20 cellular contexts compared by ENCODE assay signal in genomic region chrX:81779701-81780100, GRCh38.
DNase-seq lines count a peak whose midpoint lies in the region; ATAC-seq, FAIRE-seq and TF ChIP-seq lines count a peak whose summit lies in the region.
"Had no signal": no experiment of that assay in that cellular context is flagged by ENCODE, and none has a peak within 500 bp of the region (broad histone marks: within the 10 kb centered on the region; RNA-seq: fewer than 3 reads in every experiment).

No MANE protein-coding gene starts in this region.

- H3K4me3 ChIP-seq in PC-3 (ENCODE audit: low read length) (no peak overlapping the region), bronchial epithelial cell (ENCODE audit: low read depth, low read length) (no peak overlapping the region), neural cell (ENCODE audit: low read length) (no peak overlapping the region), colonic mucosa (no peak overlapping the region)
- H3K4me3 ChIP-seq: GM23248, HAP-1 had no signal

- H3K36me3 Mint-ChIP-seq in activated T-helper 2 cell treated with anti-CD3 and anti-CD28 coated beads, Interferon-gamma antibody, Interleukin-2, Interleukin-4, amounts not matched to agents 10 μg/mL and 5 μg/mL and 100 μg/mL, durations not matched to agents 14 hours and 24 hours and 36 hours (ENCODE audit: low read depth) = no peaks in the 10 kb centered on the region
- H3K36me3 Mint-ChIP-seq: CD4-positive, CD25-positive, alpha-beta regulatory T cell; CD8-positive, alpha-beta memory T cell had no signal

- CTCF ChIA-PET in PC-3 (lab: Charles Lee) = no interaction called here

- peaks cover 8% of the 10 kb centered on the region for H3K9me3 Mint-ChIP-seq in activated T-helper 2 cell treated with anti-CD3 and anti-CD28 coated beads, Interferon-gamma antibody, Interleukin-2, Interleukin-4, amounts not matched to agents 10 μg/mL and 5 μg/mL and 100 μg/mL, durations not matched to agents 14 hours and 24 hours and 36 hours

- H3F3A ChIP-seq in PC-3 (ENCODE audit: low read length, unreplicated experiment) (no peaks in the 10 kb centered on the region), neural cell (ENCODE audit: insufficient read depth, low read length, poor library complexity, severe bottlenecking) (no peaks in the 10 kb centered on the region)

- H3K9me3 ChIP-seq in PC-3 (ENCODE audit: low read length) (no peaks in the 10 kb centered on the region), neural cell (ENCODE audit: low read length) (no peaks in the 10 kb centered on the region), colonic mucosa (no peaks in the 10 kb centered on the region)
- H3K9me3 ChIP-seq: BE2C, HAP-1 had no signal

- no peaks in the 10 kb centered on the region for H3K79me2 ChIP-seq in PC-3 (ENCODE audit: low read length)
- H3K79me2 ChIP-seq in neural cell (replicated peaks; ENCODE audit: insufficient read depth, low read length) = no peaks in the 10 kb centered on the region

- H3K27me3 ChIP-seq in PC-3 (ENCODE audit: low read length) = no peaks in the 10 kb centered on the region
- no peaks in the 10 kb centered on the region for H3K27me3 ChIP-seq in bronchial epithelial cell (ENCODE audit: control insufficient read depth, insufficient read depth, low read length)
- H3K27me3 ChIP-seq in neural cell (ENCODE audit: insufficient read depth, low read depth, low read length) = no peaks in the 10 kb centered on the region
- H3K27me3 ChIP-seq in colonic mucosa = no peaks in the 10 kb centered on the region
- H3K27me3 ChIP-seq: BE2C had no signal

- DNase-seq in PC-3 (peak; percentile 37), bronchial epithelial cell (ENCODE audit: low read depth) (peak; percentile 0), T1000 (lab: John Stamatoyannopoulos, UW) (no peak), colonic mucosa (no peak)
- DNase-seq in activated T-helper 2 cell treated with anti-CD3 and anti-CD28 coated beads, Interferon-gamma antibody, Interleukin-2, Interleukin-4, amounts not matched to agents 10 μg/mL and 5 μg/mL and 100 μg/mL, durations not matched to agents 14 hours and 24 hours and 36 hours (ENCODE audit: low spot score) = no peak
- DNase-seq: ACHN; BE2C; C1 segment of cervical spinal cord; CD4-positive, CD25-positive, alpha-beta regulatory T cell; CD8-positive, alpha-beta memory T cell; COR-L47; DMS 273 treated with DMSO at 0.1 percent for 48 hours; GM23248 had no signal

- H3K27me3 Mint-ChIP-seq in activated T-helper 2 cell treated with anti-CD3 and anti-CD28 coated beads, Interferon-gamma antibody, Interleukin-2, Interleukin-4, amounts not matched to agents 10 μg/mL and 5 μg/mL and 100 μg/mL, durations not matched to agents 14 hours and 24 hours and 36 hours (ENCODE audit: low read depth) = no peaks in the 10 kb centered on the region
- H3K27me3 Mint-ChIP-seq: CD4-positive, CD25-positive, alpha-beta regulatory T cell had no signal

- H3K9me2 ChIP-seq in PC-3 (replicated peaks; ENCODE audit: low read length) (no peaks in the 10 kb centered on the region), neural cell (ENCODE audit: insufficient read depth, low read length) (no peaks in the 10 kb centered on the region)

- H3K4me2 ChIP-seq in PC-3 (ENCODE audit: low read length) (no peak overlapping the region), neural cell (ENCODE audit: low read length) (no peak overlapping the region)

- no peak overlapping the region for H2AFZ ChIP-seq in PC-3 (ENCODE audit: low read length)
- H2AFZ ChIP-seq in neural cell (ENCODE audit: low read depth, low read length) = no peak overlapping the region
- H2AFZ ChIP-seq: GM23248 had no signal

- H3K9ac ChIP-seq in PC-3 (ENCODE audit: low read length) = no peak overlapping the region
- no peak overlapping the region for H3K9ac ChIP-seq in neural cell (ENCODE audit: low read length)
- H3K9ac ChIP-seq in colonic mucosa (ENCODE audit: low read depth in 2 of 2, low read length in 2 of 2) = no peak overlapping the region
- H3K9ac ChIP-seq: GM23248 had no signal

- ATAC-seq in PC-3 (peak; percentile 67), GM19397 (IDR thresholded peaks at IDR 0.05; ENCODE audit: unreplicated experiment) (no peak)

- H3K36me3 ChIP-seq in PC-3 (ENCODE audit: low read depth, low read length) (no peaks in the 10 kb centered on the region), bronchial epithelial cell (ENCODE audit: control insufficient read depth, insufficient read depth, low read length) (no peaks in the 10 kb centered on the region), neural cell (ENCODE audit: insufficient read depth, low read length) (no peaks in the 10 kb centered on the region), colonic mucosa (no peaks in the 10 kb centered on the region)
- H3K36me3 ChIP-seq: BE2C, HAP-1 had no signal

- TF ChIP-seq EP300 in neural cell (conservative IDR thresholded peaks at IDR 0.05; ENCODE audit: poor library complexity, severe bottlenecking) = no peak

- H3K4me3 Mint-ChIP-seq in activated T-helper 2 cell treated with anti-CD3 and anti-CD28 coated beads, Interferon-gamma antibody, Interleukin-2, Interleukin-4, amounts not matched to agents 10 μg/mL and 5 μg/mL and 100 μg/mL, durations not matched to agents 14 hours and 24 hours and 36 hours (ENCODE audit: low read depth) = no peak overlapping the region
- H3K4me3 Mint-ChIP-seq: CD4-positive, CD25-positive, alpha-beta regulatory T cell; CD8-positive, alpha-beta memory T cell had no signal

- H3K27ac ChIP-seq in PC-3 (ENCODE audit: low read length) (no peak overlapping the region), neural cell (ENCODE audit: low read length) (no peak overlapping the region), colonic mucosa (no peak overlapping the region)
- H3K27ac ChIP-seq: GM23248 had no signal

- H4K20me1 ChIP-seq in PC-3 (ENCODE audit: low read length) (no peaks in the 10 kb centered on the region), neural cell (ENCODE audit: insufficient read depth) (no peaks in the 10 kb centered on the region)

- no peak for TF ChIP-seq RAD21 in neural cell (conservative IDR thresholded peaks at IDR 0.05)

- no peak for TF ChIP-seq CTCF in PC-3 (conservative IDR thresholded peaks at IDR 0.05; ENCODE audit: low read depth, low read length)
- TF ChIP-seq CTCF in bronchial epithelial cell (IDR thresholded peaks at IDR 0.05; ENCODE audit: insufficient read depth, low read length, severe bottlenecking) = no peak
- TF ChIP-seq CTCF in neural cell (IDR thresholded peaks at IDR 0.05; ENCODE audit: poor library complexity, severe bottlenecking) = no peak
- no peak for TF ChIP-seq CTCF in colonic mucosa (IDR thresholded peaks at IDR 0.05)

- no TSS peak for BruUV-seq in PC-3 (replicated peaks; lab: Mats Ljungman, UMichigan)

- intact Hi-C loops in PC-3 (cut with micrococcal nuclease) = no loop called here
- intact Hi-C loops in activated T-helper 2 cell treated with anti-CD3 and anti-CD28 coated beads, Interferon-gamma antibody, Interleukin-2, Interleukin-4, amounts not matched to agents 10 μg/mL and 5 μg/mL and 100 μg/mL, durations not matched to agents 14 hours and 24 hours and 36 hours (cut with micrococcal nuclease) = no loop called here
- intact Hi-C loops in colonic mucosa (cut with DNase I) = no loop called here

- POLR2A ChIA-PET in PC-3 (lab: Charles Lee; ENCODE audit: unreplicated experiment) = no interaction called here

- H3K4me1 ChIP-seq in PC-3 (ENCODE audit: insufficient read depth, low read length) (peaks cover 3% of the 10 kb centered on the region; the same call in 1 of the 2 replicates), colonic mucosa (no peaks in the 10 kb centered on the region)
- H3K4me1 ChIP-seq: BE2C, HAP-1 had no signal

- FAIRE-seq in bronchial epithelial cell (lab: Jason Lieb, UNC) = no peak
- FAIRE-seq: A204.1, G401.6, GM12891, GM19239 had no signal

- no peak overlapping the region for H3K27ac Mint-ChIP-seq in activated T-helper 2 cell treated with anti-CD3 and anti-CD28 coated beads, Interferon-gamma antibody, Interleukin-2, Interleukin-4, amounts not matched to agents 10 μg/mL and 5 μg/mL and 100 μg/mL, durations not matched to agents 14 hours and 24 hours and 36 hours
- H3K27ac Mint-ChIP-seq: CD4-positive, CD25-positive, alpha-beta regulatory T cell; CD8-positive, alpha-beta memory T cell had no signal

- no peaks in the 10 kb centered on the region for H3K4me1 Mint-ChIP-seq in activated T-helper 2 cell treated with anti-CD3 and anti-CD28 coated beads, Interferon-gamma antibody, Interleukin-2, Interleukin-4, amounts not matched to agents 10 μg/mL and 5 μg/mL and 100 μg/mL, durations not matched to agents 14 hours and 24 hours and 36 hours (ENCODE audit: low read depth)
- H3K4me1 Mint-ChIP-seq: CD4-positive, CD25-positive, alpha-beta regulatory T cell; CD8-positive, alpha-beta memory T cell had no signal

TF ChIP-seq in neural cell, 6 proteins besides CTCF, POLR2A, EP300 and RAD21:
- TF ChIP-seq REST (IDR thresholded peaks at IDR 0.05; ENCODE audit: borderline replicate concordance) (peak; percentile 25), SMC3 (conservative IDR thresholded peaks at IDR 0.05; ENCODE audit: poor library complexity) (no peak), TAF1 (IDR thresholded peaks at IDR 0.05; ENCODE audit: low read depth) (no peak), POLR2AphosphoS5 (IDR thresholded peaks at IDR 0.05) (peak; percentile 44), MXI1 (conservative IDR thresholded peaks at IDR 0.05; ENCODE audit: poor library complexity, severe bottlenecking) (no peak), EZH2 (IDR thresholded peaks at IDR 0.05; ENCODE audit: borderline replicate concordance, insufficient read depth, low read length, poor library complexity, severe bottlenecking) (no peak)

Comparison
In these comparisons a context has a peak if more than half of its experiments do, and no peak if none do; other contexts are left out.
1. DNase-seq: peak in PC-3 (single experiment) and bronchial epithelial cell (single experiment); none in activated T-helper 2 cell treated with anti-CD3 and anti-CD28 coated beads, Interferon-gamma antibody, Interleukin-2, Interleukin-4, amounts not matched to agents 10 μg/mL and 5 μg/mL and 100 μg/mL, durations not matched to agents 14 hours and 24 hours and 36 hours (single experiment), T1000 (single experiment) and colonic mucosa (single experiment).